ENCODE assay signal across 1 cellular context in the genomic region with DNA sequence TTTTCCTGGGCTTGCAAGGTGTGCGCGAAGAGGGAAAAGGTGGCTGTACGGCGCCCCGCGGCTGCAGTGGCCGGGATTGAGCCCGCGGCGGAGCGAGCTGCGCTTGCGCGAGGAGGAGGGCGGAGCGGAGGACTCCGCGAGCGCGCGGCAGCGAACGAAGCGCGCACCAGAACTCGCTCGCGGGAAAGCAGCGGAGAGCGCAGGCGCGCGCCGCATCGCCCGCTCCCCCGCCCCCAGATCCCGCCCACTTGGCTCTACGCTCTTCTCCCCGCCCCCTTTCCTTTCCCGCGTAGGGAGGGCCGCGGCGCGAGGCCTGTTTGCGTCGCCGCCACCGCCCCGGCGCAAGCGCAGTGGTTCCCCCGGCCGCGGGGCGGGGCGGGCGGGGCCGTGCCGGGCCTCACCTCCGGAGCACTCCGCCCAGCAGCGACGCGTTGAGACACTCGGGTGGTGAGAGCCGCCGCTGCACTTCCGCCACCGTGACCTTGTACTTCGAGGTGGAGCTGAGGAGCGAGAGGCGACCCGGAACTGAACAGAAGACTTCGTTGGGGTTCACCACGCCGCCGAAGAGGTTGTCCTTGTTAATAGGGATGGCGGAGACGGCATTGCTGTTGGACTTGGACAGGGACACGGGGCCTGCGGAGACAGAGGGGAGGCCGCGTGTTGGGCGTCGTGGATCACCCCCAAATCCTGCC.
TF ChIP-seq lines count a peak whose summit lies in the region.

No MANE protein-coding gene starts in this region.

TF ChIP-seq in Ishikawa, 13 proteins besides CTCF, POLR2A, EP300 and RAD21 (continued from another document):
- TF ChIP-seq, protein P1, sequence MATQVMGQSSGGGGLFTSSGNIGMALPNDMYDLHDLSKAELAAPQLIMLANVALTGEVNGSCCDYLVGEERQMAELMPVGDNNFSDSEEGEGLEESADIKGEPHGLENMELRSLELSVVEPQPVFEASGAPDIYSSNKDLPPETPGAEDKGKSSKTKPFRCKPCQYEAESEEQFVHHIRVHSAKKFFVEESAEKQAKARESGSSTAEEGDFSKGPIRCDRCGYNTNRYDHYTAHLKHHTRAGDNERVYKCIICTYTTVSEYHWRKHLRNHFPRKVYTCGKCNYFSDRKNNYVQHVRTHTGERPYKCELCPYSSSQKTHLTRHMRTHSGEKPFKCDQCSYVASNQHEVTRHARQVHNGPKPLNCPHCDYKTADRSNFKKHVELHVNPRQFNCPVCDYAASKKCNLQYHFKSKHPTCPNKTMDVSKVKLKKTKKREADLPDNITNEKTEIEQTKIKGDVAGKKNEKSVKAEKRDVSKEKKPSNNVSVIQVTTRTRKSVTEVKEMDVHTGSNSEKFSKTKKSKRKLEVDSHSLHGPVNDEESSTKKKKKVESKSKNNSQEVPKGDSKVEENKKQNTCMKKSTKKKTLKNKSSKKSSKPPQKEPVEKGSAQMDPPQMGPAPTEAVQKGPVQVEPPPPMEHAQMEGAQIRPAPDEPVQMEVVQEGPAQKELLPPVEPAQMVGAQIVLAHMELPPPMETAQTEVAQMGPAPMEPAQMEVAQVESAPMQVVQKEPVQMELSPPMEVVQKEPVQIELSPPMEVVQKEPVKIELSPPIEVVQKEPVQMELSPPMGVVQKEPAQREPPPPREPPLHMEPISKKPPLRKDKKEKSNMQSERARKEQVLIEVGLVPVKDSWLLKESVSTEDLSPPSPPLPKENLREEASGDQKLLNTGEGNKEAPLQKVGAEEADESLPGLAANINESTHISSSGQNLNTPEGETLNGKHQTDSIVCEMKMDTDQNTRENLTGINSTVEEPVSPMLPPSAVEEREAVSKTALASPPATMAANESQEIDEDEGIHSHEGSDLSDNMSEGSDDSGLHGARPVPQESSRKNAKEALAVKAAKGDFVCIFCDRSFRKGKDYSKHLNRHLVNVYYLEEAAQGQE (IDR thresholded peaks at IDR 0.05; ENCODE audit: low read depth) = no peak
- TF ChIP-seq CREB1 (IDR thresholded peaks at IDR 0.05; ENCODE audit: low read depth) = peak; percentile 35; the same call in 1 of the 2 replicates
- peak; percentile 46; the same call in 1 of the 2 replicates for TF ChIP-seq EGR1 (IDR thresholded peaks at IDR 0.05)
- TF ChIP-seq TAF1 (IDR thresholded peaks at IDR 0.05; ENCODE audit: low read depth) = peak; percentile 35
- TF ChIP-seq TCF12 (IDR thresholded peaks at IDR 0.05; ENCODE audit: low read depth) = peak; percentile 11; the same call in 1 of the 2 replicates
